In the genomic region with DNA sequence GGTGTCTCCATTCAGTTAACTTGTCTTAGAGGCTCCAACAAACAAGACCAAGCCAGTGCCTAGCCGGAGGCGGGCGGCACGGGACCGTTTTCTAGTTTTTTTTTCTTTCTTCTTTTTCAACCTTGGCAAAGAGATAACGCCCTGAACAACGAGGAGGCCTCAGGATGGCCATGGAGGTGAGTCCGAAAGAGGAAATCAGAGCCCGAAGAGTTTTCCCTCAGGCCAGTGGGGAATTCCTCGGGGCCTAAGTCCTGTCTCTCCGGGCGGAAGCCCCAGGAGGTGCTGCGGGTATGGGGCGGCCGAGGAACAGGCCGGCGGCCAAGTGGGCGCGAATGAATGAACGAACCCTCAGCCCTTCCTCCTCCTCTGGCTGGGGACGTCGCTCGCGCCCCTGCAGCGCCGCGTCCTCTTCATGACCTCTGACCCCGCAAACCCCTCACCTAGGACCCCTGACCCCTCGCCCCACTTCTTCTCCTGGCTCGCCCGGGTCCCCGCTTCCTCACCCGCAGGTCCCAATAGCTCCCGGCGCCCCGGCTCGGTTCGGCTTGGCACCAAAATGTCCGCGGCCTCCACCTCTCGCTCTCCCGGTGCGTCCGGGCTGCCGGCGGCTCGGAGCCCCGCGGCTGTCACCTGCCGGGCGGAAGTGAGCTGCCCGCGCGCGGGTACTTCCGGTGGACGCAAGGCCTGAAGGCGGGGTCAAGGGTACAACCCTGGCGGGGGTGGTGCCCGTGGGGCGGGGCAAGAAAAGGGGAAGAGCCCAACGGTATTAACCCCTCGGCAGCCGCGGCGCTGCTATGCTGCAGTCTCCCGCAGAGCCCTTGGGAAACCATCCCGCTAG, we compare ENCODE assay signal across 1 cellular context.
TF ChIP-seq lines count a peak whose summit lies in the region.

A gene (minus strand): TSS at position 650 of the 838 bp plus-strand sequence. CDS start 21,327 bp downstream, outside the sequence.

TF ChIP-seq in HepG2, 621 proteins besides CTCF, POLR2A, EP300 and RAD21 (continued from another document and continues in another):
- TF ChIP-seq, protein P1, sequence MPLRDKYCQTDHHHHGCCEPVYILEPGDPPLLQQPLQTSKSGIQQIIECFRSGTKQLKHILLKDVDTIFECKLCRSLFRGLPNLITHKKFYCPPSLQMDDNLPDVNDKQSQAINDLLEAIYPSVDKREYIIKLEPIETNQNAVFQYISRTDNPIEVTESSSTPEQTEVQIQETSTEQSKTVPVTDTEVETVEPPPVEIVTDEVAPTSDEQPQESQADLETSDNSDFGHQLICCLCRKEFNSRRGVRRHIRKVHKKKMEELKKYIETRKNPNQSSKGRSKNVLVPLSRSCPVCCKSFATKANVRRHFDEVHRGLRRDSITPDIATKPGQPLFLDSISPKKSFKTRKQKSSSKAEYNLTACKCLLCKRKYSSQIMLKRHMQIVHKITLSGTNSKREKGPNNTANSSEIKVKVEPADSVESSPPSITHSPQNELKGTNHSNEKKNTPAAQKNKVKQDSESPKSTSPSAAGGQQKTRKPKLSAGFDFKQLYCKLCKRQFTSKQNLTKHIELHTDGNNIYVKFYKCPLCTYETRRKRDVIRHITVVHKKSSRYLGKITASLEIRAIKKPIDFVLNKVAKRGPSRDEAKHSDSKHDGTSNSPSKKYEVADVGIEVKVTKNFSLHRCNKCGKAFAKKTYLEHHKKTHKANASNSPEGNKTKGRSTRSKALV (CRISPR knock-in tag; IDR thresholded peaks at IDR 0.05): 0 out of 2 replicates have a peak, but pooled peaks have one; percentile 29
- TF ChIP-seq ZNF556 (CRISPR knock-in tag; IDR thresholded peaks at IDR 0.05; ENCODE audit: borderline replicate concordance) (peak; percentile 31; the same call in 1 of the 2 replicates), U2AF2 (IDR thresholded peaks at IDR 0.05; ENCODE audit: low read depth, low read length) (no peak), NCOA2 (CRISPR knock-in tag; IDR thresholded peaks at IDR 0.05) (peak; percentile 8; the same call in 1 of the 2 replicates), NRL (CRISPR knock-in tag; IDR thresholded peaks at IDR 0.05; ENCODE audit: borderline replicate concordance) (peak; percentile 63; the same call in 1 of the 2 replicates), ZFP36L1 (CRISPR knock-in tag; IDR thresholded peaks at IDR 0.05) (no peak), KLF16 (CRISPR knock-in tag; IDR thresholded peaks at IDR 0.05) (peak in 1 of 2 experiments; percentile 63; a peak in 2 of 4 replicates), SIN3A (IDR thresholded peaks at IDR 0.05; ENCODE audit: borderline replicate concordance, low read depth, low read length) (peak; percentile 74), REPIN1 (CRISPR knock-in tag; IDR thresholded peaks at IDR 0.05; ENCODE audit: borderline replicate concordance, low read depth) (no peak), ZNF557 (CRISPR knock-in tag; IDR thresholded peaks at IDR 0.05) (peak; percentile 29; the same call in 1 of the 2 replicates), IRF2 (CRISPR knock-in tag; IDR thresholded peaks at IDR 0.05) (no peak; the same call in 1 of the 2 replicates), ZNF7 (CRISPR knock-in tag; IDR thresholded peaks at IDR 0.05) (no peak), MTF2 (CRISPR knock-in tag; IDR thresholded peaks at IDR 0.05; ENCODE audit: borderline replicate concordance) (no peak), TEAD2 (CRISPR knock-in tag; IDR thresholded peaks at IDR 0.05) (no peak), ZNF83 (CRISPR knock-in tag; IDR thresholded peaks at IDR 0.05; ENCODE audit: borderline replicate concordance) (0 out of 2 replicates have a peak, but pooled peaks have one; percentile 22), KMT2B (CRISPR knock-in tag; IDR thresholded peaks at IDR 0.05) (peak; percentile 87; the same call in 1 of the 2 replicates), TBP (CRISPR knock-in tag; IDR thresholded peaks at IDR 0.05) (0 out of 2 replicates have a peak, but pooled peaks have one; percentile 30), ZMAT3 (CRISPR knock-in tag; conservative IDR thresholded peaks at IDR 0.05) (peak; percentile 65; the same call in 1 of the 2 replicates), ISL2 (CRISPR knock-in tag; IDR thresholded peaks at IDR 0.05) (peak; percentile 71), SAP130 (CRISPR knock-in tag; IDR thresholded peaks at IDR 0.05; ENCODE audit: low read depth) (peak; percentile 94), NONO (IDR thresholded peaks at IDR 0.05) (no peak), NONO (CRISPR knock-in tag; conservative IDR thresholded peaks at IDR 0.05) (peak; percentile 73), ZNF605 (CRISPR knock-in tag; IDR thresholded peaks at IDR 0.05) (peak; percentile 35), TMF1 (CRISPR knock-in tag; IDR thresholded peaks at IDR 0.05; ENCODE audit: low read depth) (no peak), ZBTB7A (CRISPR knock-in tag; IDR thresholded peaks at IDR 0.05) (0 out of 2 replicates have a peak, but pooled peaks have one; percentile 23), SMYD3 (CRISPR knock-in tag; IDR thresholded peaks at IDR 0.05) (no peak), ARNT2 (CRISPR knock-in tag; IDR thresholded peaks at IDR 0.05; ENCODE audit: low read depth) (peak; percentile 55; the same call in 1 of the 2 replicates), PHB2 (IDR thresholded peaks at IDR 0.05; ENCODE audit: partially characterized antibody) (no peak), CEBPG (CRISPR knock-in tag; IDR thresholded peaks at IDR 0.05) (peak; percentile 15; the same call in 1 of the 2 replicates), FOSL2 (CRISPR knock-in tag; IDR thresholded peaks at IDR 0.05) (0 out of 2 replicates have a peak, but pooled peaks have one; percentile 7), CREB1 (IDR thresholded peaks at IDR 0.05) (peak; percentile 35; the same call in 1 of the 2 replicates), CREB1 (CRISPR knock-in tag; IDR thresholded peaks at IDR 0.05) (no peak)
- TF ChIP-seq, protein P2, sequence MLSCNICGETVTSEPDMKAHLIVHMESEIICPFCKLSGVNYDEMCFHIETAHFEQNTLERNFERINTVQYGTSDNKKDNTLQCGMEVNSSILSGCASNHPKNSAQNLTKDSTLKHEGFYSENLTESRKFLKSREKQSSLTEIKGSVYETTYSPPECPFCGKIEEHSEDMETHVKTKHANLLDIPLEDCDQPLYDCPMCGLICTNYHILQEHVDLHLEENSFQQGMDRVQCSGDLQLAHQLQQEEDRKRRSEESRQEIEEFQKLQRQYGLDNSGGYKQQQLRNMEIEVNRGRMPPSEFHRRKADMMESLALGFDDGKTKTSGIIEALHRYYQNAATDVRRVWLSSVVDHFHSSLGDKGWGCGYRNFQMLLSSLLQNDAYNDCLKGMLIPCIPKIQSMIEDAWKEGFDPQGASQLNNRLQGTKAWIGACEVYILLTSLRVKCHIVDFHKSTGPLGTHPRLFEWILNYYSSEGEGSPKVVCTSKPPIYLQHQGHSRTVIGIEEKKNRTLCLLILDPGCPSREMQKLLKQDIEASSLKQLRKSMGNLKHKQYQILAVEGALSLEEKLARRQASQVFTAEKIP (CRISPR knock-in tag; IDR thresholded peaks at IDR 0.05; ENCODE audit: borderline replicate concordance): no peak
- TF ChIP-seq, protein P3, sequence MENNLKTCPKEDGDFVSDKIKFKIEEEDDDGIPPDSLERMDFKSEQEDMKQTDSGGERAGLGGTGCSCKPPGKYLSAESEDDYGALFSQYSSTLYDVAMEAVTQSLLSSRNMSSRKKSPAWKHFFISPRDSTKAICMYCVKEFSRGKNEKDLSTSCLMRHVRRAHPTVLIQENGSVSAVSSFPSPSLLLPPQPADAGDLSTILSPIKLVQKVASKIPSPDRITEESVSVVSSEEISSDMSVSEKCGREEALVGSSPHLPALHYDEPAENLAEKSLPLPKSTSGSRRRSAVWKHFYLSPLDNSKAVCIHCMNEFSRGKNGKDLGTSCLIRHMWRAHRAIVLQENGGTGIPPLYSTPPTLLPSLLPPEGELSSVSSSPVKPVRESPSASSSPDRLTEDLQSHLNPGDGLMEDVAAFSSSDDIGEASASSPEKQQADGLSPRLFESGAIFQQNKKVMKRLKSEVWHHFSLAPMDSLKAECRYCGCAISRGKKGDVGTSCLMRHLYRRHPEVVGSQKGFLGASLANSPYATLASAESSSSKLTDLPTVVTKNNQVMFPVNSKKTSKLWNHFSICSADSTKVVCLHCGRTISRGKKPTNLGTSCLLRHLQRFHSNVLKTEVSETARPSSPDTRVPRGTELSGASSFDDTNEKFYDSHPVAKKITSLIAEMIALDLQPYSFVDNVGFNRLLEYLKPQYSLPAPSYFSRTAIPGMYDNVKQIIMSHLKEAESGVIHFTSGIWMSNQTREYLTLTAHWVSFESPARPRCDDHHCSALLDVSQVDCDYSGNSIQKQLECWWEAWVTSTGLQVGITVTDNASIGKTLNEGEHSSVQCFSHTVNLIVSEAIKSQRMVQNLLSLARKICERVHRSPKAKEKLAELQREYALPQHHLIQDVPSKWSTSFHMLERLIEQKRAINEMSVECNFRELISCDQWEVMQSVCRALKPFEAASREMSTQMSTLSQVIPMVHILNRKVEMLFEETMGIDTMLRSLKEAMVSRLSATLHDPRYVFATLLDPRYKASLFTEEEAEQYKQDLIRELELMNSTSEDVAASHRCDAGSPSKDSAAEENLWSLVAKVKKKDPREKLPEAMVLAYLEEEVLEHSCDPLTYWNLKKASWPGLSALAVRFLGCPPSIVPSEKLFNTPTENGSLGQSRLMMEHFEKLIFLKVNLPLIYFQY (CRISPR knock-in tag; IDR thresholded peaks at IDR 0.05; ENCODE audit: borderline replicate concordance): no peak
- TF ChIP-seq, protein P4, sequence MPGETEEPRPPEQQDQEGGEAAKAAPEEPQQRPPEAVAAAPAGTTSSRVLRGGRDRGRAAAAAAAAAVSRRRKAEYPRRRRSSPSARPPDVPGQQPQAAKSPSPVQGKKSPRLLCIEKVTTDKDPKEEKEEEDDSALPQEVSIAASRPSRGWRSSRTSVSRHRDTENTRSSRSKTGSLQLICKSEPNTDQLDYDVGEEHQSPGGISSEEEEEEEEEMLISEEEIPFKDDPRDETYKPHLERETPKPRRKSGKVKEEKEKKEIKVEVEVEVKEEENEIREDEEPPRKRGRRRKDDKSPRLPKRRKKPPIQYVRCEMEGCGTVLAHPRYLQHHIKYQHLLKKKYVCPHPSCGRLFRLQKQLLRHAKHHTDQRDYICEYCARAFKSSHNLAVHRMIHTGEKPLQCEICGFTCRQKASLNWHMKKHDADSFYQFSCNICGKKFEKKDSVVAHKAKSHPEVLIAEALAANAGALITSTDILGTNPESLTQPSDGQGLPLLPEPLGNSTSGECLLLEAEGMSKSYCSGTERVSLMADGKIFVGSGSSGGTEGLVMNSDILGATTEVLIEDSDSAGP (CRISPR knock-in tag; IDR thresholded peaks at IDR 0.05; ENCODE audit: borderline replicate concordance): peak; percentile 80
- TF ChIP-seq, protein P5, sequence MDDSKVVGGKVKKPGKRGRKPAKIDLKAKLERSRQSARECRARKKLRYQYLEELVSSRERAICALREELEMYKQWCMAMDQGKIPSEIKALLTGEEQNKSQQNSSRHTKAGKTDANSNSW (CRISPR knock-in tag; IDR thresholded peaks at IDR 0.05; ENCODE audit: borderline replicate concordance): no peak; the same call in 1 of the 2 replicates
- TF ChIP-seq, protein P6, sequence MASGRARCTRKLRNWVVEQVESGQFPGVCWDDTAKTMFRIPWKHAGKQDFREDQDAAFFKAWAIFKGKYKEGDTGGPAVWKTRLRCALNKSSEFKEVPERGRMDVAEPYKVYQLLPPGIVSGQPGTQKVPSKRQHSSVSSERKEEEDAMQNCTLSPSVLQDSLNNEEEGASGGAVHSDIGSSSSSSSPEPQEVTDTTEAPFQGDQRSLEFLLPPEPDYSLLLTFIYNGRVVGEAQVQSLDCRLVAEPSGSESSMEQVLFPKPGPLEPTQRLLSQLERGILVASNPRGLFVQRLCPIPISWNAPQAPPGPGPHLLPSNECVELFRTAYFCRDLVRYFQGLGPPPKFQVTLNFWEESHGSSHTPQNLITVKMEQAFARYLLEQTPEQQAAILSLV (CRISPR knock-in tag; IDR thresholded peaks at IDR 0.05; ENCODE audit: borderline replicate concordance): no peak
- TF ChIP-seq, protein P7, sequence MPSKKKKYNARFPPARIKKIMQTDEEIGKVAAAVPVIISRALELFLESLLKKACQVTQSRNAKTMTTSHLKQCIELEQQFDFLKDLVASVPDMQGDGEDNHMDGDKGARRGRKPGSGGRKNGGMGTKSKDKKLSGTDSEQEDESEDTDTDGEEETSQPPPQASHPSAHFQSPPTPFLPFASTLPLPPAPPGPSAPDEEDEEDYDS (CRISPR knock-in tag; IDR thresholded peaks at IDR 0.05): peak; percentile 66
- TF ChIP-seq, protein P8, sequence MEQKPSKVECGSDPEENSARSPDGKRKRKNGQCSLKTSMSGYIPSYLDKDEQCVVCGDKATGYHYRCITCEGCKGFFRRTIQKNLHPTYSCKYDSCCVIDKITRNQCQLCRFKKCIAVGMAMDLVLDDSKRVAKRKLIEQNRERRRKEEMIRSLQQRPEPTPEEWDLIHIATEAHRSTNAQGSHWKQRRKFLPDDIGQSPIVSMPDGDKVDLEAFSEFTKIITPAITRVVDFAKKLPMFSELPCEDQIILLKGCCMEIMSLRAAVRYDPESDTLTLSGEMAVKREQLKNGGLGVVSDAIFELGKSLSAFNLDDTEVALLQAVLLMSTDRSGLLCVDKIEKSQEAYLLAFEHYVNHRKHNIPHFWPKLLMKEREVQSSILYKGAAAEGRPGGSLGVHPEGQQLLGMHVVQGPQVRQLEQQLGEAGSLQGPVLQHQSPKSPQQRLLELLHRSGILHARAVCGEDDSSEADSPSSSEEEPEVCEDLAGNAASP (CRISPR knock-in tag; IDR thresholded peaks at IDR 0.05; ENCODE audit: borderline replicate concordance): peak; percentile 64
- TF ChIP-seq, protein P9, sequence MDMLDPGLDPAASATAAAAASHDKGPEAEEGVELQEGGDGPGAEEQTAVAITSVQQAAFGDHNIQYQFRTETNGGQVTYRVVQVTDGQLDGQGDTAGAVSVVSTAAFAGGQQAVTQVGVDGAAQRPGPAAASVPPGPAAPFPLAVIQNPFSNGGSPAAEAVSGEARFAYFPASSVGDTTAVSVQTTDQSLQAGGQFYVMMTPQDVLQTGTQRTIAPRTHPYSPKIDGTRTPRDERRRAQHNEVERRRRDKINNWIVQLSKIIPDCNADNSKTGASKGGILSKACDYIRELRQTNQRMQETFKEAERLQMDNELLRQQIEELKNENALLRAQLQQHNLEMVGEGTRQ (IDR thresholded peaks at IDR 0.05; ENCODE audit: low read depth, low read length): no peak
- TF ChIP-seq, protein P9 (CRISPR knock-in tag; IDR thresholded peaks at IDR 0.05; ENCODE audit: borderline replicate concordance): peak; percentile 38; the same call in 1 of the 2 replicates
